In the genomic region with DNA sequence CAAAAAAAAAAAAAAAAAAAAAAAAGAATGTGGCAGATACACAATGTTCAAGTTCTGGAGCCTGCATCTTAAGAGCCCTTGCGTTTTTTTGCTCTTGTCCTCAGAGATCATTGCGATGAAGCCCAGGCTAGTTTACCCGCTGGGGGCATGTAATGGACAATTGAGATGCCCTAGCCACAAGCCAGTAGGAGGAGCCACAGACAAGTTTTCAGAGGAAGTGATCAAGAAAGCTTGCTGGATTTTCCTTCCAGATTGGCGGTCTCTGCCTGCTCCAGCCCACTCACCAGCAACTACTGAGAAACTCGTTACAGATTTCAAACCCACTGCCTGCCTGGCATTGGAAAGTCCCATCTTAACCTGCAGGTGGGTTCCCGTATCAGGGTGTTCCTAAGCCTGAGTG, we compare ENCODE assay signal across 12 cellular contexts.
A peak's percentile ranks its signal among the peaks of the same experiment; 100 is the strongest.
DNase-seq lines count a peak whose midpoint lies in the region; ATAC-seq and TF ChIP-seq lines count a peak whose summit lies in the region.
"Had no signal": no experiment of that assay in that cellular context is flagged by ENCODE, and none has a peak within 500 bp of the region (broad histone marks: within the 10 kb centered on the region; RNA-seq: fewer than 3 reads in every experiment).

No MANE protein-coding gene starts in this region.

- H3K27me3 ChIP-seq in DND-41 (ENCODE audit: insufficient read depth, low read length, poor library complexity) (no peaks in the 10 kb centered on the region), HCT116 (ENCODE audit: insufficient read depth, low read length) (no peaks in the 10 kb centered on the region), iPS DF 6.9 (ENCODE audit: control insufficient read depth, insufficient read depth, low read length) (no peaks in the 10 kb centered on the region)
- no peaks in the 10 kb centered on the region for H3K27me3 ChIP-seq in naive thymus-derived CD4-positive, alpha-beta T cell (ENCODE audit: control insufficient read depth in 2 of 2, insufficient read depth in 2 of 2, low read length in 2 of 2)

- H3K4me1 ChIP-seq in DND-41 (ENCODE audit: insufficient read depth, low read length): no peaks in the 10 kb centered on the region; the same call in 1 of the 2 replicates
- no peaks in the 10 kb centered on the region for H3K4me1 ChIP-seq in HCT116 (ENCODE audit: control insufficient read depth in 1 of 2, insufficient read depth in 2 of 2, low read length in 2 of 2)
- H3K4me1 ChIP-seq in iPS DF 6.9 (ENCODE audit: control insufficient read depth, insufficient read depth, low read length): no peaks in the 10 kb centered on the region
- no peaks in the 10 kb centered on the region for H3K4me1 ChIP-seq in naive thymus-derived CD4-positive, alpha-beta T cell (ENCODE audit: control insufficient read depth in 2 of 2, insufficient read depth in 2 of 2, low read length in 2 of 2)

- TF ChIP-seq RAD21 in HCT116 (IDR thresholded peaks at IDR 0.05; ENCODE audit: low read depth): peak; percentile 55

- H3K4me2 ChIP-seq in DND-41 (ENCODE audit: insufficient read depth, low read length) (no peak overlapping the region), HCT116 (ENCODE audit: low read length) (no peak overlapping the region)

- intact Hi-C loops in HCT116 (cut with micrococcal nuclease): no loop called here
- intact Hi-C loops in naive thymus-derived CD4-positive, alpha-beta T cell (cut with micrococcal nuclease): no loop called here

- peaks cover 3 to 18% (median 11%) of the 10 kb centered on the region in 7 donors for H3K4me1 Mint-ChIP-seq in naive thymus-derived CD4-positive, alpha-beta T cell

- H3K9me3 ChIP-seq in DND-41 (ENCODE audit: insufficient read depth, low read length, severe bottlenecking) (no peaks in the 10 kb centered on the region), HCT116 (ENCODE audit: control insufficient read depth in 1 of 2, insufficient read depth in 1 of 2, low read depth in 1 of 2, low read length in 2 of 2) (no peaks in the 10 kb centered on the region), iPS DF 6.9 (ENCODE audit: control insufficient read depth, insufficient read depth, low read length) (no peaks in the 10 kb centered on the region)
- no peaks in the 10 kb centered on the region for H3K9me3 ChIP-seq in naive thymus-derived CD4-positive, alpha-beta T cell (ENCODE audit: control insufficient read depth in 2 of 3, low read length in 3 of 3)

- DNase-seq in DND-41: no peak
- DNase-seq in HCT116 (ENCODE audit: low read depth, low spot score): no peak
- peak; percentile 58 for DNase-seq in RPMI7951 (ENCODE audit: low read depth)
- peak; percentile 22 for DNase-seq in iPS DF 6.9 (ENCODE audit: low read depth, low spot score)
- no peak for DNase-seq in naive thymus-derived CD4-positive, alpha-beta T cell
- DNase-seq in NCI-H128 (lab: John Stamatoyannopoulos, UW; ENCODE audit: unreplicated experiment): no peak
- no peak for DNase-seq in NCI-H1694 (lab: John Stamatoyannopoulos, UW)
- DNase-seq: activated CD4-positive, alpha-beta T cell treated with anti-CD3 and anti-CD28 coated beads for 48 hours; activated effector memory CD4-positive, alpha-beta T cell treated with Interleukin-2 at 50 U/mL for 16 hours; DMS53; SW 1271 had no signal

- H3K4me3 ChIP-seq in DND-41 (ENCODE audit: low read depth in 1 of 2, low read length in 2 of 2): no peak overlapping the region
- H3K4me3 ChIP-seq in HCT116 (replicated peaks in 1 of 2; ENCODE audit: low read depth in 1 of 2, low read length in 2 of 2): no peak overlapping the region
- no peak overlapping the region for H3K4me3 ChIP-seq in iPS DF 6.9 (ENCODE audit: low read length)
- H3K4me3 ChIP-seq in naive thymus-derived CD4-positive, alpha-beta T cell (ENCODE audit: low read length): no peak overlapping the region

- H4K20me1 ChIP-seq in DND-41 (ENCODE audit: insufficient read depth, low read length) (no peaks in the 10 kb centered on the region), HCT116 (ENCODE audit: insufficient read depth) (no peaks in the 10 kb centered on the region)

- no peak for TF ChIP-seq POLR2A in HCT116 (IDR thresholded peaks at IDR 0.05; ENCODE audit: borderline replicate concordance, extremely low read depth, insufficient read depth, insufficient read length)

- ATAC-seq in DND-41 (ENCODE audit: insufficient read depth, low read depth) (no peak), HCT116 (peak; percentile 52; the same call in 1 of the 2 replicates), HG03139 (IDR thresholded peaks at IDR 0.05; ENCODE audit: unreplicated experiment) (no peak)
- ATAC-seq in naive thymus-derived CD4-positive, alpha-beta T cell: no peak

- H3K79me2 ChIP-seq in DND-41 (ENCODE audit: insufficient read depth, low read length) (no peaks in the 10 kb centered on the region), HCT116 (ENCODE audit: insufficient read depth, low read length) (no peaks in the 10 kb centered on the region)

- H3K27ac Mint-ChIP-seq in naive thymus-derived CD4-positive, alpha-beta T cell: peak overlapping the region in 1 of 9 donors; percentile 80

- H3K9me2 ChIP-seq in HCT116 (ENCODE audit: insufficient read depth): no peaks in the 10 kb centered on the region

- WGBS in iPS DF 6.9 (ENCODE audit: insufficient coverage, insufficient read length): no CpG with 5 or more reads among the region's 6 CpGs

- POLR2A ChIA-PET in HCT116 (lab: Charles Lee): no interaction called here
- POLR2A ChIA-PET in naive thymus-derived CD4-positive, alpha-beta T cell (lab: Charles Lee): no interaction called here

- no peaks in the 10 kb centered on the region for H3K27me3 Mint-ChIP-seq in naive thymus-derived CD4-positive, alpha-beta T cell

- peaks cover 0 to 8% (median 0%) of the 10 kb centered on the region in 11 donors for H3K9me3 Mint-ChIP-seq in naive thymus-derived CD4-positive, alpha-beta T cell

- CTCF ChIA-PET in HCT116 (lab: Charles Lee): no interaction called here
- CTCF ChIA-PET in naive thymus-derived CD4-positive, alpha-beta T cell (lab: Charles Lee): interaction anchor here (0.7 kb wide), 2 partner anchors 116 to 186 kb away, joined by 4 read pairs; no protein-coding TSS in a partner anchor

- H3K9ac ChIP-seq in DND-41 (ENCODE audit: low read depth, low read length) (no peak overlapping the region), HCT116 (ENCODE audit: low read length) (no peak overlapping the region)

- H3K36me3 Mint-ChIP-seq in naive thymus-derived CD4-positive, alpha-beta T cell: peaks cover 0 to 4% (median 0%) of the 10 kb centered on the region in 5 donors

- TF ChIP-seq CTCF in DND-41 (IDR thresholded peaks at IDR 0.05; ENCODE audit: borderline replicate concordance, extremely low read depth, low read length, poor library complexity, severe bottlenecking): peak; percentile 25
- peak in 2 of 3 experiments; percentile 15 to 35; a peak in 3 of 6 replicates for TF ChIP-seq CTCF in HCT116 (IDR thresholded peaks at IDR 0.05 in 2 of 3, conservative IDR thresholded peaks at IDR 0.05 in 1 of 3; ENCODE audit: borderline replicate concordance in 1 of 3, insufficient read depth in 1 of 3, low read depth in 2 of 3, low read length in 2 of 3)

- H3K36me3 ChIP-seq in DND-41 (ENCODE audit: insufficient read depth, low read length): no peaks in the 10 kb centered on the region
- no peaks in the 10 kb centered on the region for H3K36me3 ChIP-seq in HCT116 (ENCODE audit: control insufficient read depth in 1 of 2, insufficient read depth in 2 of 2, low read length in 2 of 2)
- H3K36me3 ChIP-seq in iPS DF 6.9 (ENCODE audit: control insufficient read depth, insufficient read depth, low read length): no peaks in the 10 kb centered on the region
- no peaks in the 10 kb centered on the region for H3K36me3 ChIP-seq in naive thymus-derived CD4-positive, alpha-beta T cell (ENCODE audit: control insufficient read depth in 2 of 3, insufficient read depth in 3 of 3, low read length in 3 of 3)

- RAD21 ChIA-PET in HCT116 (lab: Charles Lee; ENCODE audit: low non-redundant PET in 1 of 2, low total read pairs in 2 of 2, uncharacterized antibody in 2 of 2, unreplicated experiment in 2 of 2): no interaction called here

- H3K27ac ChIP-seq in DND-41 (ENCODE audit: low read length): no peak overlapping the region
- no peak overlapping the region for H3K27ac ChIP-seq in HCT116 (ENCODE audit: low read depth, low read length)
- no peak overlapping the region for H3K27ac ChIP-seq in iPS DF 6.9 (ENCODE audit: low read length)
- H3K27ac ChIP-seq in naive thymus-derived CD4-positive, alpha-beta T cell (ENCODE audit: low read depth, low read length): no peak overlapping the region

- H2AFZ ChIP-seq in DND-41 (ENCODE audit: low read depth, low read length): 0 out of 2 replicates have a peak overlapping the region, but pooled peaks have one; percentile 9
- no peak overlapping the region for H2AFZ ChIP-seq in HCT116 (ENCODE audit: low read depth, low read length, poor library complexity, severe bottlenecking)

- no peak overlapping the region for H3K4me3 Mint-ChIP-seq in naive thymus-derived CD4-positive, alpha-beta T cell

- BruUV-seq in HCT116 (replicated peaks; lab: Mats Ljungman, UMichigan): no TSS peak

TF ChIP-seq in HCT116, 20 proteins besides CTCF, POLR2A, EP300 and RAD21:
- TF ChIP-seq EZH2phosphoT487 (IDR thresholded peaks at IDR 0.05; ENCODE audit: borderline replicate concordance) (no peak), TCF7L2 (IDR thresholded peaks at IDR 0.05; ENCODE audit: borderline replicate concordance, extremely low read depth, insufficient read depth, insufficient read length) (no peak), CBX3 (IDR thresholded peaks at IDR 0.05; ENCODE audit: low read depth) (no peak), EZH2 (IDR thresholded peaks at IDR 0.05) (no peak), EGR1 (IDR thresholded peaks at IDR 0.05; ENCODE audit: low read depth) (no peak), YY1 (IDR thresholded peaks at IDR 0.05; ENCODE audit: extremely low read depth, insufficient replicate concordance, low read depth, low read length) (no peak), FOSL1 (IDR thresholded peaks at IDR 0.05; ENCODE audit: low read depth) (no peak), ELF1 (IDR thresholded peaks at IDR 0.05; ENCODE audit: borderline replicate concordance, low read depth) (no peak), SP1 (IDR thresholded peaks at IDR 0.05; ENCODE audit: low read depth) (no peak), SRF (IDR thresholded peaks at IDR 0.05; ENCODE audit: low read depth) (no peak), ZFX (IDR thresholded peaks at IDR 0.05) (no peak), ZNF274 (IDR thresholded peaks at IDR 0.05; ENCODE audit: low read depth, low read length) (no peak)
- TF ChIP-seq, protein P1, sequence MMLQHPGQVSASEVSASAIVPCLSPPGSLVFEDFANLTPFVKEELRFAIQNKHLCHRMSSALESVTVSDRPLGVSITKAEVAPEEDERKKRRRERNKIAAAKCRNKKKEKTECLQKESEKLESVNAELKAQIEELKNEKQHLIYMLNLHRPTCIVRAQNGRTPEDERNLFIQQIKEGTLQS (IDR thresholded peaks at IDR 0.05): no peak

Comparison
In these comparisons a context has a peak if more than half of its experiments do, and no peak if none do; other contexts are left out.
1. DNase-seq: peak in RPMI7951 (single experiment) and iPS DF 6.9 (single experiment); none in DND-41 (single experiment), HCT116 (single experiment), naive thymus-derived CD4-positive, alpha-beta T cell (0 of 9), NCI-H128 (single experiment) and NCI-H1694 (single experiment).